In the genomic region with DNA sequence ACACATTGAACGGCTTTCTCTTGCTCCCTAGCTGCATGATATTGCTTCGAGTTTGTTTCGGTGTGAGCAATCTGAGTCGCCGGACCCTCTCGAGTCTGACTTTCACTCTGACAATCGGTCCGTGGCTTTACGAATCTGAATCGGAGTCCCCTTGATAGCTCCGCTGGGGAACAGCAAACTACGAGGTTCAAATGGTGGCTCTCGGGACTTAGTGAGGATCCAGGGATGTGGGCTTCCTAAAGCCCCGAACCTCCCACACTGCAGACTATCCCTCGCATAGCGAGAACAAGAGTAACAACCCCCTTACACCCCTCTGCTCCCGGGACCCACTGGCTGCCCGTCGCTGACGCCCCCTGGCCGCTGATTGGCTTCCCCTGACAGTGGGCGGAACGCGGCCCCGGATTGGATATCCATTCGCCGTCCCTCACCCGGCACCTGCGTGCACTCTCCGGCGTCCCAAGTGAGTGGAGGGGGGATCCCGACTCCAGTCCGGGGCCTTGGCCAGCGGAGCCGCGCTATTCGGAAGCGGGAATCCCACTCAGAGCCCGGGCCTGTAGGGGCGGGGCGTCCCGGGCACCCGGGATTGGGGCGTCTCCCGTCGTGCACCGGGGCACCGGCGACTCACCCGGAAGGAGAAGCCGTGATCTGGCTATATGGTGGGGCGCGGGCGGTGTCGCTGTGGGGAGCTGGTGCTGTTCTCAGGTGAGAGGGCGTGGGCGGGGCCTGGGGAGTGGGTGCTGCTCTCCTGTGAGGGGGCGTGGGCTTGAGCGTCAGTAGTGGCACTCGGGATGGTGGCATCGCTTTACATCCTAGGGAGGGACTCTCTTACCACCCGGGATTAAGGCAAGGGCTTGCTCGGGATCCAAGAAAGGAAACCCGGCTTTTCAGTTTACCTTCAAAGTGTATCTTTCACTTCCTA, we compare ENCODE assay signal across 8 cellular contexts. TPM values are rescaled to one million over a fixed set of nuclear protein-coding genes. Genes with fewer than 3 reads are reported as not detected.
DNase-seq lines count a peak whose midpoint lies in the region; ATAC-seq and TF ChIP-seq lines count a peak whose summit lies in the region.

A gene with protein sequence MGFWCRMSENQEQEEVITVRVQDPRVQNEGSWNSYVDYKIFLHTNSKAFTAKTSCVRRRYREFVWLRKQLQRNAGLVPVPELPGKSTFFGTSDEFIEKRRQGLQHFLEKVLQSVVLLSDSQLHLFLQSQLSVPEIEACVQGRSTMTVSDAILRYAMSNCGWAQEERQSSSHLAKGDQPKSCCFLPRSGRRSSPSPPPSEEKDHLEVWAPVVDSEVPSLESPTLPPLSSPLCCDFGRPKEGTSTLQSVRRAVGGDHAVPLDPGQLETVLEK (plus strand): TSS at position 630 of the 919 bp plus-strand sequence. CDS start 4,278 bp downstream, outside the sequence.

- no peaks in the 10 kb centered on the region for H3K4me1 ChIP-seq in ovary (ENCODE audit: insufficient read depth)
- peaks cover 16 to 30% of the 10 kb centered on the region in 2 donors for H3K4me1 ChIP-seq in thyroid gland

- 0% methylated on average over 54 to 64 of the region's 64 CpGs for whole genome bisulfite sequencing in ovary, 3 donors
- 0 to 1% methylated on average over 14 to 36 of the region's 64 CpGs for WGBS in thyroid gland, 2 donors

- peaks cover 55% of the 10 kb centered on the region for H3K4me1 Mint-ChIP-seq in activated naive CD8-positive, alpha-beta T cell (ENCODE audit: low read depth)
- H3K4me1 Mint-ChIP-seq in glutamatergic neuron (ENCODE audit: low read depth, unreplicated experiment), result peaks cover 15% of the 10 kb centered on the region

- TF ChIP-seq POLR2A in ovary (IDR thresholded peaks at IDR 0.05) (no peak), thyroid gland (IDR thresholded peaks at IDR 0.05) (peak in 1 of 2 donors; percentile 75)

- DNase-seq in GM12865 (ENCODE audit: low read depth) (peak; percentile 92), NCI-H1105 treated with DMSO at 0.1 percent for 48 hours (lab: John Stamatoyannopoulos, UW) (peak; percentile 85), SKM-1 treated with dmso at 0.1 percent for 144 hours (lab: John Stamatoyannopoulos, UW; ENCODE audit: unreplicated experiment) (peak; percentile 79), glutamatergic neuron (peak; percentile 95), ovary (peak; percentile 85 to 92 (median 87)), thyroid gland (peak; percentile 94 to 96)

- peaks cover 2% of the 10 kb centered on the region for H3K36me3 Mint-ChIP-seq in activated naive CD8-positive, alpha-beta T cell
- peaks cover 6% of the 10 kb centered on the region for H3K36me3 Mint-ChIP-seq in glutamatergic neuron (ENCODE audit: unreplicated experiment)

- no peak for TF ChIP-seq EP300 in ovary (IDR thresholded peaks at IDR 0.05)

- H3K36me3 ChIP-seq in ovary (no peaks in the 10 kb centered on the region), thyroid gland (no peaks in the 10 kb centered on the region)

- H3K4me3 ChIP-seq in GM12865 (ENCODE audit: low read depth, low read length), result peak within 1 kb of the TSS; percentile 89
- peak within 1 kb of the TSS; percentile 97 for H3K4me3 ChIP-seq in ovary
- peak within 1 kb of the TSS; percentile 65 to 78 (median 75) for H3K4me3 ChIP-seq in thyroid gland (replicated peaks in 1 of 3)

- H3K27me3 Mint-ChIP-seq in activated naive CD8-positive, alpha-beta T cell, result no peaks in the 10 kb centered on the region
- peaks cover 2% of the 10 kb centered on the region for H3K27me3 Mint-ChIP-seq in glutamatergic neuron (ENCODE audit: unreplicated experiment)

- H3K27ac Mint-ChIP-seq in activated naive CD8-positive, alpha-beta T cell, result peak within 1 kb of the TSS; percentile 94
- peak within 1 kb of the TSS; percentile 85 for H3K27ac Mint-ChIP-seq in glutamatergic neuron (ENCODE audit: unreplicated experiment)

- no peak for TF ChIP-seq CTCF in GM12865 (IDR thresholded peaks at IDR 0.05; ENCODE audit: insufficient read depth, low read depth, low read length, missing control alignments)
- no peak for TF ChIP-seq CTCF in glutamatergic neuron (IDR thresholded peaks at IDR 0.05; ENCODE audit: partially characterized antibody, unreplicated experiment)
- peak in 1 of 3 donors; percentile 24 for TF ChIP-seq CTCF in ovary (IDR thresholded peaks at IDR 0.05)
- peak in 1 of 6 experiments; percentile 13 for TF ChIP-seq CTCF in thyroid gland (IDR thresholded peaks at IDR 0.05)

- intact Hi-C loops in ovary (cut with DNase I), result no loop called here
- intact Hi-C loops in thyroid gland (cut with DNase I), result no loop called here

- H3K9me3 ChIP-seq in ovary (no peaks in the 10 kb centered on the region), thyroid gland (no peaks in the 10 kb centered on the region)

- H3K27ac ChIP-seq in ovary (peak within 1 kb of the TSS; percentile 63 to 93), thyroid gland (peak within 1 kb of the TSS; percentile 73 to 98 (median 83))

- ATAC-seq in HG02642 (IDR thresholded peaks at IDR 0.05; ENCODE audit: poor library complexity, unreplicated experiment), result peak; percentile 84

- no peaks in the 10 kb centered on the region for H3K9me3 Mint-ChIP-seq in activated naive CD8-positive, alpha-beta T cell (ENCODE audit: low read depth)
- H3K9me3 Mint-ChIP-seq in glutamatergic neuron (ENCODE audit: unreplicated experiment), result peaks cover 1% of the 10 kb centered on the region

- H3K27me3 ChIP-seq in ovary, result no peaks in the 10 kb centered on the region
- no peaks in the 10 kb centered on the region for H3K27me3 ChIP-seq in thyroid gland

- peak within 1 kb of the TSS; percentile 99 for H3K4me3 Mint-ChIP-seq in activated naive CD8-positive, alpha-beta T cell
- peak within 1 kb of the TSS; percentile 94 for H3K4me3 Mint-ChIP-seq in glutamatergic neuron (ENCODE audit: unreplicated experiment)

RNA-seq across cellular contexts. Expression of the gene that starts here (rescaled TPM):
- 44.0 TPM for total RNA-seq in glutamatergic neuron (ENCODE audit: unreplicated experiment)
- total RNA-seq in ovary, result 10 to 100 TPM in 5 of 7 donors, 1 to 10 TPM in 2; 7.1 to 21.3 (median 14.1) TPM
- 10 to 100 TPM in 1 of 2 donors, 1 to 10 TPM in 1; 8.5 to 18.5 TPM for polyA plus RNA-seq in ovary
- 10 to 100 TPM; 20.3 to 23.4 (median 22.0) TPM for total RNA-seq in thyroid gland

Comparison
In these comparisons a context has a peak if more than half of its experiments do, and no peak if none do; other contexts are left out.
1. Peak in every context shown above with its lines: DNase-seq, ATAC-seq, H3K4me3 ChIP-seq and H3K27ac ChIP-seq.